Comparison of ENCODE assay signal across 26 cellular contexts in genomic region chr19:23311551-23311950, GRCh38.
"Had no signal": no experiment of that assay in that cellular context is flagged by ENCODE, and none has a peak within 500 bp of the region (broad histone marks: within the 10 kb centered on the region; RNA-seq: fewer than 3 reads in every experiment).

No MANE protein-coding gene starts in this region.

- H3K27ac Mint-ChIP-seq: activated CD4-positive, alpha-beta memory T cell treated with anti-CD3 and anti-CD28 coated beads, Interleukin-2, amount 10 ng/mL, durations not matched to agents 7 days and 5 days; activated CD4-positive, alpha-beta T cell treated with anti-CD3 and anti-CD28 coated beads, Interleukin-2, amount 10 ng/mL, durations not matched to agents 7 days and 5 days; activated naive CD8-positive, alpha-beta T cell; activated T-cell treated with anti-CD3 and anti-CD28 coated beads, Interleukin-2, amount 50 U/mL, for 24 hours; effector memory CD8-positive, alpha-beta T cell had no signal

- H3K27me3 Mint-ChIP-seq: activated CD4-positive, alpha-beta memory T cell treated with anti-CD3 and anti-CD28 coated beads, Interleukin-2, amount 10 ng/mL, durations not matched to agents 7 days and 5 days; activated CD4-positive, alpha-beta T cell treated with anti-CD3 and anti-CD28 coated beads, Interleukin-2, amount 10 ng/mL, durations not matched to agents 7 days and 5 days; activated naive CD8-positive, alpha-beta T cell; activated T-cell treated with anti-CD3 and anti-CD28 coated beads, Interleukin-2, amount 50 U/mL, for 24 hours had no signal

- H3K36me3 ChIP-seq: esophagus squamous epithelium had no signal

- ATAC-seq: activated T-cell treated with anti-CD3 and anti-CD28 coated beads, Interleukin-2, amount 50 U/mL, for 72 hours; body of pancreas; effector memory CD8-positive, alpha-beta T cell; gastroesophageal sphincter had no signal

- H3K9me3 ChIP-seq: gastroesophageal sphincter had no signal

- H3K4me3 ChIP-seq: body of pancreas, esophagus squamous epithelium, gastroesophageal sphincter had no signal

- H3K4me1 Mint-ChIP-seq: activated CD4-positive, alpha-beta memory T cell treated with anti-CD3 and anti-CD28 coated beads, Interleukin-2, amount 10 ng/mL, durations not matched to agents 7 days and 5 days; activated CD4-positive, alpha-beta T cell treated with anti-CD3 and anti-CD28 coated beads, Interleukin-2, amount 10 ng/mL, durations not matched to agents 7 days and 5 days had no signal

- H3K4me3 Mint-ChIP-seq: activated CD4-positive, alpha-beta memory T cell treated with anti-CD3 and anti-CD28 coated beads, Interleukin-2, amount 10 ng/mL, durations not matched to agents 7 days and 5 days; activated CD4-positive, alpha-beta T cell treated with anti-CD3 and anti-CD28 coated beads, Interleukin-2, amount 10 ng/mL, durations not matched to agents 7 days and 5 days; activated naive CD8-positive, alpha-beta T cell; activated T-cell treated with anti-CD3 and anti-CD28 coated beads, Interleukin-2, amount 50 U/mL, for 24 hours; activated T-cell treated with anti-CD3 and anti-CD28 coated beads, Interleukin-2, amount 50 U/mL, for 72 hours; effector memory CD8-positive, alpha-beta T cell had no signal

- DNase-seq: activated CD4-positive, alpha-beta memory T cell treated with anti-CD3 and anti-CD28 coated beads, Interleukin-2, amount 10 ng/mL, durations not matched to agents 7 days and 5 days; activated CD4-positive, alpha-beta T cell treated with anti-CD3 and anti-CD28 coated beads for 1 hour; activated CD4-positive, alpha-beta T cell treated with anti-CD3 and anti-CD28 coated beads for 4 hours; activated CD4-positive, alpha-beta T cell treated with anti-CD3 and anti-CD28 coated beads, Interleukin-2, amount 10 ng/mL, durations not matched to agents 7 days and 5 days; activated CD4-positive, alpha-beta T cell treated with anti-CD3 and anti-CD28 coated beads, Interleukin-2, amount 50 U/mL, for 4 hours; activated CD8-positive, alpha-beta memory T cell treated with anti-CD3 and anti-CD28 coated beads, Interleukin-2, amount 50 U/mL, for 48 hours; activated effector memory CD4-positive, alpha-beta T cell treated with Interleukin-2 at 50 U/mL for 16 hours; activated gamma-delta T cell treated with Interleukin-2 at 50 U/mL for 16 hours; activated naive CD4-positive, alpha-beta T cell treated with anti-CD3 and anti-CD28 coated beads, Interleukin-2, amount 50 U/mL, for 16 hours; activated naive CD4-positive, alpha-beta T cell treated with Interleukin-2 at 50 U/mL for 16 hours; activated T-cell treated with anti-CD3 and anti-CD28 coated beads for 4 hours; activated T-cell treated with anti-CD3 and anti-CD28 coated beads, Interleukin-2, amount 50 U/mL, for 24 hours; activated T-cell treated with anti-CD3 and anti-CD28 coated beads, Interleukin-2, amount 50 U/mL, for 72 hours; amniotic stem cell; aorta; body of pancreas; caudate nucleus; cortex of kidney; dermis blood vessel endothelial cell; effector CD4-positive, alpha-beta T cell; effector memory CD8-positive, alpha-beta T cell; esophagus squamous epithelium; foreskin melanocyte; T-helper 2 cell had no signal

- H3K27me3 ChIP-seq: body of pancreas, esophagus squamous epithelium, gastroesophageal sphincter had no signal

- H3K27ac ChIP-seq: body of pancreas, esophagus squamous epithelium, gastroesophageal sphincter had no signal

- H3K4me1 ChIP-seq: body of pancreas, esophagus squamous epithelium, gastroesophageal sphincter had no signal
